Comparison of ENCODE assay signal across 8 cellular contexts in the genomic region with DNA sequence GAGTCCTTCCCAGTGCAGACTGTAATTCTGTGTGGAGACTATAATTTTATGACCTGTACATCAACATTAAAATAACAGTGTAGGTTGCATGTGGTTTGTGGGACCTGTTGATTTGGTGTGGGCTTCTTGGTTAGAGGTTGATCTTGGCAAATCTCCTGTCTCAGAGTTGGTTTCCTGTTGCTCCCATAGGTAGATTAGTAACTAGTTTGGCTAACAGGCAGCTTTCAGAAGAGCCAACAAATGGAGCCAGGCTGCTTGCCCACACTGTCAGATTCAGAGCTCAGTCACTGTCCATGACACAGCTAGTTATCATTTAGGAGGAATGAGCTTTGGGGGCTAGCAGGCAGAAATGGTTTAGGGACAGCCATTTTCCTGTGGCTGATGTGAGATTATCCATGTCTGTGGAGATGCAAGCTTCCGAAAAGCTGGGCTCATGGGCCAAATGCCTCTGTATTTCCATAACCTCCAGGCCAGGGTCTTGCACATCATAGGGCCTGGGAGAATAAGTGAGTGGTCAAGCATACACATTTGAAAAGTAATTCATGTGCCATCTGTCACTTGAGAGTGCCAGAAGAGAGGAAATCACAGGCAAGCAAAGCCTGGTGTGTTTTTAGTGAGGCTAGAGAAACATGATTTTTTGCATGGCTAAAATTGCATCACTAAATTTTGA. TPM values are rescaled to one million over a fixed set of nuclear protein-coding genes. Genes with fewer than 3 reads are reported as not detected.
DNase-seq lines count a peak whose midpoint lies in the region; ATAC-seq and TF ChIP-seq lines count a peak whose summit lies in the region.

No MANE protein-coding gene starts in this region.

- H3K9me3 ChIP-seq in OCI-LY1 (ENCODE audit: low read length) (no peaks in the 10 kb centered on the region), trophoblast cell (ENCODE audit: insufficient read depth, low read depth, low read length) (peaks cover 1% of the 10 kb centered on the region), left lung (no peaks in the 10 kb centered on the region)

- no peaks in the 10 kb centered on the region for H3K9me2 ChIP-seq in OCI-LY1 (ENCODE audit: low read depth, low read length)

- peak overlapping the region; percentile 57 for H2BK5ac ChIP-seq in trophoblast cell (ENCODE audit: low read depth, low read length, poor library complexity)

- H2AFZ ChIP-seq in OCI-LY1 (ENCODE audit: low read length) (no peak overlapping the region), trophoblast cell (ENCODE audit: insufficient read depth, low read length, poor library complexity) (no peak overlapping the region)

- no peak overlapping the region for H4K8ac ChIP-seq in trophoblast cell (ENCODE audit: low read depth, low read length)

- DNase-seq in EL: peak; percentile 30
- DNase-seq in cerebellar cortex (ENCODE audit: low spot score): peak; percentile 81
- DNase-seq in trophoblast cell: no peak
- DNase-seq in left lung: no peak
- no peak for DNase-seq in NCI-H146 (lab: John Stamatoyannopoulos, UW)

- H3K23ac ChIP-seq in trophoblast cell (ENCODE audit: low read length): no peak overlapping the region

- no peak overlapping the region for H3K4ac ChIP-seq in trophoblast cell (ENCODE audit: low read depth, low read length)

- H2AK5ac ChIP-seq in trophoblast cell (ENCODE audit: low read length): no peak overlapping the region

- ATAC-seq in GM21390 (IDR thresholded peaks at IDR 0.05; ENCODE audit: unreplicated experiment) (no peak), left lung (no peak), GM18502 (IDR thresholded peaks at IDR 0.05; ENCODE audit: poor library complexity, unreplicated experiment) (no peak)

- H3K4me3 ChIP-seq in OCI-LY1 (ENCODE audit: low read depth, low read length, poor library complexity, severe bottlenecking): no peak overlapping the region
- no peak overlapping the region for H3K4me3 ChIP-seq in trophoblast cell (ENCODE audit: low read depth, low read length)
- no peak overlapping the region for H3K4me3 ChIP-seq in left lung

- H3K36me3 ChIP-seq in OCI-LY1 (ENCODE audit: insufficient read depth, low read length) (peaks cover 80% of the 10 kb centered on the region), trophoblast cell (ENCODE audit: control insufficient read depth in 1 of 2, insufficient read depth in 2 of 2, low read length in 2 of 2) (peaks cover 0 to 2% of the 10 kb centered on the region in 2 experiments), left lung (peaks cover 0 to 10% of the 10 kb centered on the region in 2 donors)

- peak overlapping the region; percentile 39 for H2BK12ac ChIP-seq in trophoblast cell (ENCODE audit: low read length)

- intact Hi-C loops in left lung (cut with DNase I): no loop called here

- H3K79me1 ChIP-seq in trophoblast cell (ENCODE audit: low read length): peaks cover 3% of the 10 kb centered on the region

- TF ChIP-seq CTCF in OCI-LY1 (IDR thresholded peaks at IDR 0.05; ENCODE audit: low read length): no peak
- no peak for TF ChIP-seq CTCF in left lung (IDR thresholded peaks at IDR 0.05)

- peak overlapping the region; percentile 8 for H3K18ac ChIP-seq in trophoblast cell (ENCODE audit: low read length)

- H3K79me2 ChIP-seq in OCI-LY1 (ENCODE audit: insufficient read depth, low read length) (peaks cover 97% of the 10 kb centered on the region), trophoblast cell (ENCODE audit: control insufficient read depth, insufficient read depth, low read length, poor library complexity) (no peaks in the 10 kb centered on the region)

- WGBS in trophoblast cell (ENCODE audit: extremely low coverage, insufficient coverage, insufficient read length): no CpG with 5 or more reads among the region's 1 CpG

- H3K4me2 ChIP-seq in OCI-LY1 (ENCODE audit: low read length): peak overlapping the region; percentile 12; the same call in 1 of the 2 replicates
- H3K4me2 ChIP-seq in trophoblast cell (ENCODE audit: low read length): no peak overlapping the region

- H3F3A ChIP-seq in OCI-LY1 (ENCODE audit: insufficient read depth, low read length): no peaks in the 10 kb centered on the region

- H3K9ac ChIP-seq in OCI-LY1 (ENCODE audit: low read length): no peak overlapping the region; the same call in 1 of the 2 replicates
- no peak overlapping the region for H3K9ac ChIP-seq in trophoblast cell (ENCODE audit: low read length)

- H3K27me3 ChIP-seq in OCI-LY1 (ENCODE audit: insufficient read depth, low read length) (no peaks in the 10 kb centered on the region), trophoblast cell (ENCODE audit: insufficient read depth, low read length) (no peaks in the 10 kb centered on the region), left lung (no peaks in the 10 kb centered on the region)

- no peak overlapping the region for H4K12ac ChIP-seq in trophoblast cell (ENCODE audit: low read depth, low read length)

- no peak overlapping the region for H3K14ac ChIP-seq in trophoblast cell (ENCODE audit: low read length)

- peaks cover 2% of the 10 kb centered on the region; the same call in 1 of the 2 replicates for H4K20me1 ChIP-seq in OCI-LY1 (ENCODE audit: insufficient read depth, low read length)

- H3K4me1 ChIP-seq in OCI-LY1 (ENCODE audit: insufficient read depth, low read length, severe bottlenecking) (peaks cover 71% of the 10 kb centered on the region), trophoblast cell (ENCODE audit: control insufficient read depth in 1 of 2, insufficient read depth in 2 of 2, low read length in 2 of 2) (peaks cover 0 to 19% of the 10 kb centered on the region in 2 experiments), left lung (peaks cover 2 to 63% of the 10 kb centered on the region in 2 donors)

- H3K27ac ChIP-seq in OCI-LY1 (ENCODE audit: low read depth, low read length, poor library complexity, severe bottlenecking) (peak overlapping the region; percentile 45), trophoblast cell (ENCODE audit: low read depth, low read length) (peak overlapping the region; percentile 59), left lung (peak overlapping the region in 1 of 2 donors; percentile 48)

- peak overlapping the region; percentile 5 for H4K91ac ChIP-seq in trophoblast cell (ENCODE audit: low read depth, low read length)

- H2BK120ac ChIP-seq in trophoblast cell (ENCODE audit: insufficient read depth, low read length, poor library complexity): peak overlapping the region; percentile 75

RNA-seq across cellular contexts. Expression of gene CCM2, which starts 33.4 kb away (rescaled TPM):
- 25.9 and 26.5 TPM in 2 replicates for polyA plus RNA-seq in trophoblast cell (2013)
- total RNA-seq in left lung: 10 to 100 TPM; 43.4 to 50.1 TPM

RNA-seq across cellular contexts. Expression of gene MYO1G, which starts 54.6 kb away (rescaled TPM):
- polyA plus RNA-seq in trophoblast cell (2013): 0.03 TPM in 2 replicates
- total RNA-seq in left lung: 10 to 100 TPM; 23.9 to 40.9 TPM

RNA-seq across cellular contexts. Expression of gene NACAD, which starts 55.4 kb away (rescaled TPM):
- 6.1 and 6.3 TPM in 2 replicates for polyA plus RNA-seq in trophoblast cell (2013)
- 1 to 10 TPM; 2.0 to 7.3 TPM for total RNA-seq in left lung

Comparison
In these comparisons a context has a peak if more than half of its experiments do, and no peak if none do; other contexts are left out.
1. DNase-seq: peak in EL (single experiment) and cerebellar cortex (single experiment); none in trophoblast cell (0 of 2), left lung (0 of 2) and NCI-H146 (single experiment).